ENCODE assay signal across 7 cellular contexts in the genomic region with DNA sequence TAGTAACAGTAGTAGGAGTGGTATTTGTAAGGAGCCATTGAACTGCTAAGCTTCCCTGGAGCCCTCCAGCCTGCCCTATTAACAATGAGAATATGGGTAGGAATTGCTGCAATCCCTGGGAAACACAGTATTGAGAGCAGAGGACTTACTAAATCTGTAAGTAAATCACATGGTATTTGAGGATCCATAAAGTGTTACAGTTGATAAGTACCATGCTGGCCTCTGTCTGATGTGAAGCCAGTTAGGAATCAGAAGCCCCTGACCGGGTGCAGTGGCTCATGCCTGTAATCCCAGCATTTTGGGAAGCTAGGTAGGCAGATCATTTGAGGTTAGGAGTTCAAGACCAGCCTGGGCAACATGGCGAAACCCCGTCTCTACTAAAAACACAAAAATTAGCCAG.
"Had no signal": no experiment of that assay in that cellular context is flagged by ENCODE, and none has a peak within 500 bp of the region (broad histone marks: within the 10 kb centered on the region; RNA-seq: fewer than 3 reads in every experiment).

No MANE protein-coding gene starts in this region.

- H3K4me1 Mint-ChIP-seq: GM23338, H9, IgD-negative memory B cell had no signal

- H3K27ac Mint-ChIP-seq: GM23338, H9, IgD-negative memory B cell had no signal

- H3K9me3 Mint-ChIP-seq: GM23338, H9, IgD-negative memory B cell had no signal

- H2AFZ ChIP-seq: GM23338 had no signal

- FAIRE-seq: H1, H54, HTR-8/SVneo had no signal

- H3K4me3 ChIP-seq: GM23338 had no signal

- H3K4me2 ChIP-seq: GM23338 had no signal

- ATAC-seq: GM23338 had no signal

- DNase-seq: H9, HCEC 1CT had no signal

- H3K36me3 Mint-ChIP-seq: IgD-negative memory B cell had no signal

- H3K4me3 Mint-ChIP-seq: GM23338, H9, IgD-negative memory B cell had no signal
